In the genomic region with DNA sequence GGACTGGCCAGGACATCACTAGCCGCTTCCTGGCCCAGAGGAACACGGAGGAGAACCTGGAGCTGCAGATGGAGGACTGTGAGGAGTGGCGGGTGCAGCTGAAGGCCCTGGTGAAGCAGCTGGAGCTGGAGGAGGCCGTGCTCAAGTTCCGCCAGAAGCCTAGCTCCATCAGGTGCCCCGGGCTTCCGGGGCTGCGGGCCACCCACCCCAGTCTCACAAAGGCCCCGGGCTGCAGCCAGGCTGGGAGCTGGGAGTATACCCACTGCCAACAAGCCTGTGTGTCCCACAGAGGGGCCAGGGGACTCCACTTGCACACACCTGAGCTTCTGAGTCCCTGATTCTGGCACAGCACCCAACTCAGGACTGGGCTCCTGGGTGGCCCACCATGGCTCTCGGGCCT, we compare ENCODE assay signal across 1 cellular context.
TF ChIP-seq lines count a peak whose summit lies in the region.

No MANE protein-coding gene starts in this region.

TF ChIP-seq in K562, 482 proteins besides CTCF, POLR2A, EP300 and RAD21:
- TF ChIP-seq DACH1 (IDR thresholded peaks at IDR 0.05; ENCODE audit: partially characterized antibody), result no peak
TF ChIP-seq in K562: peak in this region for 0.
